Comparison of ENCODE assay signal across 1 cellular context in the genomic region with DNA sequence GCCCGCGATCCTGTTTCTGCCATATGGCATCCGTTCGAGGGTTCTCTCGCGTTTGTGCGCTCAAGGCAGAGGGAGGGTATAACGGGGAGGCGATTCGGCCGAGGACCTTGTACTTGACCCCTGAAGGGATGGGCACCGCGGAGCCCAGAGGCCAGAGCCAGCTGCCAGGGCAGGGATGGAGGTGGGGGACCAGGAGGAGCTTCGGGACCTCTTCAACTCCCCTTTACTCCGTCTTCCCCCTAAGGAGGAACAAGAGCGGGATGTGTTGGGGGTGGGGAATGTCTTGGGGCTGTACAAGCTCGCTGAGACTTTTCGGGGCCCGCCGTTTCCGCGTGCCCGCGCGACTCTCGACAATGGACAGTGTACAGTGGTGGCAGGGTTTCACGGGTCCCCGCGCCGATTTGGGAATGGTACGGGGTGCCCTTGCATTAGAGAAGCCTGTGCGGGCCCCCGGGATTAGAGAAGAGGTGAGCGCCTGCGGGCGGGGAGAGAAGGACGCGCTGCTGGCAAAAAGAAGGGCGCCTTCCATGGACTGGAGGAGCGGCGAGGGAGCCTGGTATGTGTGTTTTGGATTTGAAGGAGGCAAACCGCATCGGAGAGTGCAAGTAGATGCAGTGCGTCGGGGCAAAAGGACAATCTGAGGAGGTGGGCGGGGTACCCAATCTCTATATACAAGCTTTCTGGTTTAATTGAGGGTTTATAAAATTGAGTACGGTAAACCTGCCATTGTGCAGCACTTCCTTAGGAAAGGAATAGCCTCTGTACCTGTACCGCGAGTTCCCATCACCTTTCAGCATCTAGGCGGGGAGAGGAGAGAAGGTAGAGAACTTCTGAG.
TF ChIP-seq lines count a peak whose summit lies in the region.

No MANE protein-coding gene starts in this region.

TF ChIP-seq in HEK293, 187 proteins besides CTCF, POLR2A, EP300 and RAD21 (continued from another document):
- TF ChIP-seq HIC1 (tag by site-specific recombination; IDR thresholded peaks at IDR 0.05) (no peak), IKZF3 (tag by site-specific recombination; IDR thresholded peaks at IDR 0.05) (no peak), BCL11A (tag by site-specific recombination; IDR thresholded peaks at IDR 0.05; ENCODE audit: low read depth) (no peak), ZNF366 (tag by site-specific recombination; conservative IDR thresholded peaks at IDR 0.05) (0 out of 2 replicates have a peak, but pooled peaks have one; percentile 16), ZBTB26 (tag by site-specific recombination; optimal IDR thresholded peaks at IDR 0.05) (peak; percentile 58), KLF9 (tag by site-specific recombination; IDR thresholded peaks at IDR 0.05; ENCODE audit: low read depth) (0 out of 2 replicates have a peak, but pooled peaks have one; percentile 33)
TF ChIP-seq in HEK293: peak in this region for 13.
